Comparison of ENCODE assay signal across 15 cellular contexts in the genomic region with DNA sequence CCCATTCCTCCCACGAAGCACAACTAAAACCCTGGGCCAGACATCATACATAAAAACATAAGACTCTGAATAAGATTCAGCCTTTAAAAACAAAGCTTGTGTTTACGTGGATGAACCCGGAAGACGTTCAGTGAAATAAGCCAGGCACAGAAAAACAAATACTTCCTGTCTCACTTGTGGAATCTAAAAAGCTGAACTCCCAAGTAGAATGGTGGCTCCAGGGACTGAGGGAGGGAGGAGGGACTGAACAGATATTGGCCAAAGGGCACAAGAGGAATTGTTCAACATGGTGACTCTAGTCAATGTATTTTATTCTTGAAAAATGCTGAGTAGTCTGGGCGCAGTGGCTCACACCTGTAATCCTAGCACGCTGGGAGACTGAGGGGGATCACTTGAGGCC. TPM values are rescaled to one million over a fixed set of nuclear protein-coding genes. Genes with fewer than 3 reads are reported as not detected.
DNase-seq lines count a peak whose midpoint lies in the region; ATAC-seq, FAIRE-seq and TF ChIP-seq lines count a peak whose summit lies in the region.
"Had no signal": no experiment of that assay in that cellular context is flagged by ENCODE, and none has a peak within 500 bp of the region (broad histone marks: within the 10 kb centered on the region; RNA-seq: fewer than 3 reads in every experiment).

No MANE protein-coding gene starts in this region.

- CTCF ChIA-PET in Caco-2 (lab: Charles Lee): interaction anchor here (0.8 to 1.7 kb wide), 6 partner anchors 18 to 157 kb away, joined by 3 to 14 read pairs (median 4); a partner anchor contains a TSS
- CTCF ChIA-PET in endothelial cell of umbilical vein (lab: Charles Lee): interaction anchor here (1.2 to 7.3 kb wide), 20 partner anchors 11 to 948 kb away, joined by 4 to 84 read pairs (median 16); a partner anchor contains a TSS

- H3K27ac ChIP-seq in endothelial cell of umbilical vein (ENCODE audit: insufficient read depth, low read depth, low read length): no peak overlapping the region
- no peak overlapping the region for H3K27ac ChIP-seq in caudate nucleus (ENCODE audit: low read depth, low read length)
- H3K27ac ChIP-seq: vagina had no signal

- H3K27me3 Mint-ChIP-seq in Caco-2 (ENCODE audit: insufficient read depth, unreplicated experiment): no peaks in the 10 kb centered on the region
- no peaks in the 10 kb centered on the region for H3K27me3 Mint-ChIP-seq in naive thymus-derived CD8-positive, alpha-beta T cell

- H2AFZ ChIP-seq in endothelial cell of umbilical vein (ENCODE audit: low read depth, low read length): peak overlapping the region; percentile 56

- in situ Hi-C loops in KBM-7 (cut with MboI; ENCODE audit: low pct_unique_long_range_greater_than_20kb, low sequenced_read_pairs): no loop called here

- no TSS peak for BruUV-seq in Caco-2 (replicated peaks; lab: Mats Ljungman, UMichigan)
- BruUV-seq in endothelial cell of umbilical vein (replicated peaks; lab: Mats Ljungman, UMichigan): no TSS peak

- H3K4me3 ChIP-seq in Caco-2 (ENCODE audit: low read depth, low read length) (no peak overlapping the region), endothelial cell of umbilical vein (replicated peaks in 1 of 3; ENCODE audit: insufficient read depth in 1 of 3, low read depth in 1 of 3, low read length in 3 of 3) (no peak overlapping the region)

- H3K9me3 ChIP-seq in Caco-2 (no peaks in the 10 kb centered on the region), endothelial cell of umbilical vein (replicated peaks; ENCODE audit: control insufficient read depth, insufficient read depth, low read length) (no peaks in the 10 kb centered on the region)
- H3K9me3 ChIP-seq: vagina had no signal

- POLR2A ChIA-PET in Caco-2 (lab: Charles Lee): no interaction called here
- POLR2A ChIA-PET in endothelial cell of umbilical vein (lab: Charles Lee): no interaction called here
- POLR2A ChIA-PET in naive thymus-derived CD8-positive, alpha-beta T cell (lab: Charles Lee): interaction anchor here (0.6 to 2.9 kb wide), 5 partner anchors 70 to 328 kb away, joined by 3 to 12 read pairs (median 4); a partner anchor contains a TSS

- no peaks in the 10 kb centered on the region for H3K36me3 Mint-ChIP-seq in Caco-2 (ENCODE audit: insufficient read depth, unreplicated experiment)
- H3K36me3 Mint-ChIP-seq in naive thymus-derived CD8-positive, alpha-beta T cell: no peaks in the 10 kb centered on the region
- H3K36me3 Mint-ChIP-seq: IgD-negative memory B cell, immature natural killer cell had no signal

- H3K9me3 Mint-ChIP-seq in Caco-2 (ENCODE audit: unreplicated experiment): no peaks in the 10 kb centered on the region
- H3K9me3 Mint-ChIP-seq in naive thymus-derived CD8-positive, alpha-beta T cell: no peaks in the 10 kb centered on the region
- H3K9me3 Mint-ChIP-seq: activated T-cell treated with anti-CD3 and anti-CD28 coated beads, Interleukin-2, amount 50 U/mL, for 72 hours; IgD-negative memory B cell; immature natural killer cell; T-helper 2 cell treated with Interferon-gamma antibody and Interleukin-4, amounts not matched to agents 5 μg/mL and 100 μg/mL, for 36 hours had no signal

- H3K27me3 ChIP-seq in Caco-2 (replicated peaks; ENCODE audit: control insufficient read depth, insufficient read depth, low read length) (no peaks in the 10 kb centered on the region), endothelial cell of umbilical vein (ENCODE audit: control insufficient read depth in 2 of 2, insufficient read depth in 2 of 2, low read length in 2 of 2) (no peaks in the 10 kb centered on the region)
- H3K27me3 ChIP-seq: vagina had no signal

- H3K36me3 ChIP-seq in Caco-2 (ENCODE audit: control insufficient read depth, insufficient read depth, low read length) (no peaks in the 10 kb centered on the region), endothelial cell of umbilical vein (ENCODE audit: control insufficient read depth in 2 of 2, extremely low read depth in 1 of 2, insufficient read depth in 2 of 2, low read length in 2 of 2) (no peaks in the 10 kb centered on the region)
- H3K36me3 ChIP-seq: vagina had no signal

- intact Hi-C loops in Caco-2 (cut with micrococcal nuclease; ENCODE audit: unreplicated experiment): loop anchor here (1.0 to 10.0 kb wide), 4 partner anchors 71 to 344 kb away; a partner anchor contains a TSS
- intact Hi-C loops in endothelial cell of umbilical vein (cut with micrococcal nuclease): loop anchor here (1.0 to 2.0 kb wide), 6 partner anchors 26 to 343 kb away; a partner anchor contains a TSS

- no peak overlapping the region for H3K9ac ChIP-seq in endothelial cell of umbilical vein (replicated peaks; ENCODE audit: extremely low read depth, insufficient read depth, low read length)

- peak overlapping the region; percentile 35 for H3K27ac Mint-ChIP-seq in Caco-2 (ENCODE audit: unreplicated experiment)
- H3K27ac Mint-ChIP-seq in naive thymus-derived CD8-positive, alpha-beta T cell: peak overlapping the region in 6 of 10 donors; percentile 1 to 74 (median 38)
- H3K27ac Mint-ChIP-seq: activated T-cell treated with anti-CD3 and anti-CD28 coated beads, Interleukin-2, amount 50 U/mL, for 72 hours; T-helper 2 cell treated with Interferon-gamma antibody and Interleukin-4, amounts not matched to agents 5 μg/mL and 100 μg/mL, for 36 hours had no signal

- no peak for ATAC-seq in naive thymus-derived CD8-positive, alpha-beta T cell

- H3K4me3 Mint-ChIP-seq in Caco-2 (ENCODE audit: unreplicated experiment): no peak overlapping the region
- H3K4me3 Mint-ChIP-seq in naive thymus-derived CD8-positive, alpha-beta T cell: peak overlapping the region in 3 of 10 donors; percentile 12 to 33 (median 21)

- no peaks in the 10 kb centered on the region for H3K4me1 Mint-ChIP-seq in Caco-2 (ENCODE audit: low read depth, unreplicated experiment)
- H3K4me1 Mint-ChIP-seq in naive thymus-derived CD8-positive, alpha-beta T cell: peaks cover 4 to 16% (median 10%) of the 10 kb centered on the region in 4 donors

- no peaks in the 10 kb centered on the region for H3K9me1 ChIP-seq in endothelial cell of umbilical vein (replicated peaks; ENCODE audit: control insufficient read depth, extremely low read depth, insufficient read depth, low read length)

- no peak for TF ChIP-seq CTCF in Caco-2 (IDR thresholded peaks at IDR 0.05; ENCODE audit: insufficient read depth in 1 of 2, low read depth in 1 of 2, low read length in 1 of 2, severe bottlenecking in 1 of 2, unreplicated experiment in 1 of 2)
- TF ChIP-seq CTCF in endothelial cell of umbilical vein (IDR thresholded peaks at IDR 0.05; ENCODE audit: extremely low read depth in 1 of 2, insufficient read depth in 1 of 2, low read depth in 1 of 2, low read length in 2 of 2): no peak

- dilution Hi-C loops in endothelial cell of umbilical vein (cut with MboI; ENCODE audit: extremely low pct_ligation_motif_present, low sequenced_read_pairs): no loop called here

- FAIRE-seq in endothelial cell of umbilical vein (lab: Jason Lieb, UNC): peak; percentile 85

- DNase-seq in Caco-2: no peak
- DNase-seq in KBM-7: peak; percentile 63
- peak; percentile 46 for DNase-seq in endothelial cell of umbilical vein (ENCODE audit: low read depth, low spot score)
- no peak for DNase-seq in naive thymus-derived CD8-positive, alpha-beta T cell
- DNase-seq in caudate nucleus (lab: John Stamatoyannopoulos, UW): no peak
- DNase-seq in foreskin melanocyte: no peak
- no peak for DNase-seq in CD1c-positive myeloid dendritic cell (ENCODE audit: extremely low spot score)
- DNase-seq: activated CD4-positive, alpha-beta T cell treated with anti-CD3 and anti-CD28 coated beads for 1 hour; activated T-cell treated with anti-CD3 and anti-CD28 coated beads, Interleukin-2, amount 50 U/mL, for 72 hours; immature natural killer cell; NCI-H1092 treated with DMSO at 0.1 percent for 48 hours; stimulated activated naive CD8-positive, alpha-beta T cell treated with anti-CD3 and anti-CD28 coated beads, Interleukin-15, Interleukin-2, amounts not matched to agents 100 U/mL and 50 U/mL, for 24 hours had no signal

- H3K4me2 ChIP-seq in endothelial cell of umbilical vein (ENCODE audit: insufficient read depth, low read length): peak overlapping the region; percentile 33

- no peaks in the 10 kb centered on the region; the same call in 1 of the 2 replicates for H3K4me1 ChIP-seq in Caco-2
- H3K4me1 ChIP-seq in endothelial cell of umbilical vein (ENCODE audit: control insufficient read depth, extremely low read depth, insufficient read depth, low read length): peaks cover 12% of the 10 kb centered on the region

- no peaks in the 10 kb centered on the region for H3K79me2 ChIP-seq in endothelial cell of umbilical vein (ENCODE audit: control insufficient read depth, insufficient read depth, low read length)

- no peaks in the 10 kb centered on the region for H4K20me1 ChIP-seq in endothelial cell of umbilical vein (replicated peaks; ENCODE audit: control insufficient read depth, extremely low read depth, insufficient read depth, low read length)

- TF ChIP-seq POLR2A in endothelial cell of umbilical vein (IDR thresholded peaks at IDR 0.05; ENCODE audit: low read depth, low read length): no peak

TF ChIP-seq in endothelial cell of umbilical vein, 7 proteins besides CTCF, POLR2A, EP300 and RAD21 (continues in another document):
- TF ChIP-seq FOS (IDR thresholded peaks at IDR 0.05; ENCODE audit: borderline replicate concordance, insufficient read depth, low read length) (no peak), MYC (IDR thresholded peaks at IDR 0.05; ENCODE audit: low read depth, low read length) (no peak), JUN (IDR thresholded peaks at IDR 0.05; ENCODE audit: borderline replicate concordance, insufficient read depth, insufficient read length, low read depth) (no peak), POLR2AphosphoS5 (IDR thresholded peaks at IDR 0.05; ENCODE audit: insufficient read depth, low read depth, low read length) (no peak), EZH2 (IDR thresholded peaks at IDR 0.05; ENCODE audit: borderline replicate concordance, low read depth, low read length, severe bottlenecking) (no peak)
- TF ChIP-seq, protein P1, sequence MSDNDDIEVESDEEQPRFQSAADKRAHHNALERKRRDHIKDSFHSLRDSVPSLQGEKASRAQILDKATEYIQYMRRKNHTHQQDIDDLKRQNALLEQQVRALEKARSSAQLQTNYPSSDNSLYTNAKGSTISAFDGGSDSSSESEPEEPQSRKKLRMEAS (IDR thresholded peaks at IDR 0.05; ENCODE audit: insufficient read depth, insufficient read length): no peak

RNA-seq across cellular contexts. Expression of a gene that starts 35.7 kb away (rescaled TPM):
- 368 and 392 TPM in 2 replicates for total RNA-seq in Caco-2 (2022)
- total RNA-seq in endothelial cell of umbilical vein: 875 and 924 TPM in 2 replicates
- polyA plus RNA-seq in endothelial cell of umbilical vein: 356 and 430 TPM in 2 replicates
- 649 and 651 TPM in 2 replicates for polyA plus RNA-seq in endothelial cell of umbilical vein (2011; cell fraction: cytosol; rRNA removed)
- polyA plus RNA-seq in endothelial cell of umbilical vein (2011; cell fraction: nucleus; rRNA removed): 485 and 680 TPM in 2 replicates
- 943 and 960 TPM in 2 replicates for polyA plus RNA-seq in endothelial cell of umbilical vein (2012)
- 357 TPM in 2 replicates for polyA minus RNA-seq in endothelial cell of umbilical vein
- 149 TPM for polyA minus RNA-seq in endothelial cell of umbilical vein (2011; cell fraction: cytosol; rRNA and poly(A)+ RNA removed)
- 220 and 242 TPM in 2 replicates for polyA minus RNA-seq in endothelial cell of umbilical vein (2011; cell fraction: nucleus; rRNA and poly(A)+ RNA removed)
- 10 to 100 TPM; 57.8 to 60.4 TPM for total RNA-seq in naive thymus-derived CD8-positive, alpha-beta T cell
- 10 to 100 TPM; 27.4 to 30.8 (median 29.3) TPM for polyA plus RNA-seq in naive thymus-derived CD8-positive, alpha-beta T cell

Comparison
In these comparisons a context has a peak if more than half of its experiments do, and no peak if none do; other contexts are left out.
1. DNase-seq: peak in KBM-7 (single experiment) and endothelial cell of umbilical vein (single experiment); none in Caco-2 (0 of 2), naive thymus-derived CD8-positive, alpha-beta T cell (0 of 10), caudate nucleus (0 of 61), foreskin melanocyte (single experiment) and CD1c-positive myeloid dendritic cell (single experiment).